11 cellular contexts compared by ENCODE assay signal in the genomic region with DNA sequence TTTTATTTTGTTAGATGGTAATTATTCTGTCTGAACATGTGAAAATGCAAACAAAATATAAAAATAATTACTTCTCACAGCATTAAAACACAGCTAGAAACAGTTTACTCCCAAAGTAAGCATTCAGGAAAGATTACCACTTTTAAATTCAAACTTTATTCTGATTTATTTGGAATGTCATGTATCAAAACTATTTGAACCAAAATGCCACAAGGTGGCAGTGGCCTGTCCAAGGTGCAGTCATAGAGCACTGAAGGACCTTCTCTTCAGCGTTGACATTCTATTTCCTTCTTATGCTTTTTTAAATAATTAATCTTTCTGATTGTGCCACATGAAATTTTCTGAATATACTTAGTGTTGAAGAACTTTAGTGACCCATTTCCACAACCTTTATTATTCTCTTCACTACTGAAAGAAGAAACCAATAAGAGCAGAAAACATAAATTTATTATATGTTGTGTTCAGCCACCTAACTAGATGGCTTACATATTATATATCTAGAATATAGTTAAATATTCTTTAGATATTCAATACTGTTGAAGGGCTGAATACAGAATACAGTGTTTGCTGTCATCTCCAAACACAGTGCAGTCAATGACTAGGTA.
DNase-seq lines count a peak whose midpoint lies in the region; ATAC-seq and TF ChIP-seq lines count a peak whose summit lies in the region.
"Had no signal": no experiment of that assay in that cellular context is flagged by ENCODE, and none has a peak within 500 bp of the region (broad histone marks: within the 10 kb centered on the region; RNA-seq: fewer than 3 reads in every experiment).

No MANE protein-coding gene starts in this region.

- no peak overlapping the region for H3K27ac ChIP-seq in prostate gland

- no peaks in the 10 kb centered on the region for H3K36me3 ChIP-seq in prostate gland

- no peaks in the 10 kb centered on the region for H3K27me3 ChIP-seq in prostate gland (replicated peaks; ENCODE audit: insufficient read depth)

- no peaks in the 10 kb centered on the region for H3K4me1 ChIP-seq in prostate gland (replicated peaks)

- intact Hi-C loops in prostate gland (cut with DNase I): no loop called here

- TF ChIP-seq CTCF in NB4 (IDR thresholded peaks at IDR 0.05; ENCODE audit: low read depth, low read length) (peak; percentile 18), epithelial cell of esophagus (IDR thresholded peaks at IDR 0.05; ENCODE audit: insufficient read depth, low read depth, low read length, missing control alignments) (peak; percentile 63), prostate gland (IDR thresholded peaks at IDR 0.05) (peak in 3 of 4 experiments; percentile 15 to 20 (median 17))

- no peak for ATAC-seq in HG03565 (IDR thresholded peaks at IDR 0.05; ENCODE audit: unreplicated experiment)
- ATAC-seq: sciatic nerve; stimulated activated naive B cell treated with anti-CD40 and anti-IgM and Interleukin-4, amounts not matched to agents 10 μg/mL and 1 μg/mL and 100 μg/mL, for 72 hours had no signal

- peak; percentile 1 for DNase-seq in NCI-H2227 (lab: John Stamatoyannopoulos, UW; ENCODE audit: unreplicated experiment)
- DNase-seq in NCI-H2227 treated with DMSO at 0.1 percent for 48 hours (lab: John Stamatoyannopoulos, UW): no peak
- DNase-seq in NB4 (ENCODE audit: low read depth): peak; percentile 4
- peak; percentile 45 for DNase-seq in epithelial cell of esophagus (ENCODE audit: low read depth)
- no peak for DNase-seq in prostate gland (ENCODE audit: low spot score)
- no peak for DNase-seq in pons (ENCODE audit: low spot score)
- DNase-seq in COLO829 (ENCODE audit: low spot score): no peak
- DNase-seq: activated CD4-positive, alpha-beta T cell treated with anti-CD3 and anti-CD28 coated beads for 48 hours; stimulated activated naive B cell treated with anti-CD40 and anti-IgM and Interleukin-4, amounts not matched to agents 10 μg/mL and 1 μg/mL and 100 μg/mL, for 72 hours had no signal

- no peaks in the 10 kb centered on the region for H3K9me3 ChIP-seq in prostate gland

- WGBS in prostate gland: 43% methylated on average over 1 of the region's 1 CpG

- TF ChIP-seq POLR2A in NB4 (IDR thresholded peaks at IDR 0.05; ENCODE audit: extremely low read depth, insufficient read length) (no peak), prostate gland (IDR thresholded peaks at IDR 0.05) (no peak)

- H3K4me3 ChIP-seq in NB4 (ENCODE audit: low read depth, low read length) (no peak overlapping the region), epithelial cell of esophagus (ENCODE audit: low read length) (no peak overlapping the region), prostate gland (no peak overlapping the region)

Comparison
In these comparisons a context has a peak if more than half of its experiments do, and no peak if none do; other contexts are left out.
1. DNase-seq: peak in NCI-H2227 (single experiment), NB4 (single experiment) and epithelial cell of esophagus (single experiment); none in NCI-H2227 treated with DMSO at 0.1 percent for 48 hours (single experiment), prostate gland (single experiment), pons (single experiment) and COLO829 (single experiment).
2. Peak in every context shown above with its lines, with median percentiles within 50 percentile points of each other: CTCF ChIP-seq.